ENCODE assay signal across 1 cellular context in the genomic region with DNA sequence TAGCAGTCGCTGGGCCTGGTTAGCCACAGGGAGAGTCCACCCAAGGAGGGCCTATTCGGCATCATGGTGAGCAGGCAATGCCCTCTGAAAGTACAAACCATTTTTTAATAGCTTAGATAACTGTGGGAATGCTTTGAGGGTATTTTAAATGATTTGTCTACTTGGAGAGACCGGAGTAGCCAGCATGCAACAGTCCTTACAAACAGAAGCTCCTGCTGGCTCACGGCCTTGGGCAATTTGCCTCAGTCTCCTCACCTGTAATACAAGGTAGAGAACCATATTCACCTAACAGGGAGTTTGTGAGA.
TF ChIP-seq lines count a peak whose summit lies in the region.

No MANE protein-coding gene starts in this region.

TF ChIP-seq in K562, 482 proteins besides CTCF, POLR2A, EP300 and RAD21:
- no peak for TF ChIP-seq GTF2A2 (tag; IDR thresholded peaks at IDR 0.05)
- TF ChIP-seq TBP (optimal IDR thresholded peaks at IDR 0.05; ENCODE audit: low read depth, low read length) = peak; percentile 2
- TF ChIP-seq IRF9 (tag; IDR thresholded peaks at IDR 0.05) = no peak
